ENCODE assay signal across 1 cellular context in genomic region chr12:27705263-27705662, GRCh38.
TF ChIP-seq lines count a peak whose summit lies in the region.

No MANE protein-coding gene starts in this region.

TF ChIP-seq in HepG2, 621 proteins besides CTCF, POLR2A, EP300 and RAD21 (continued from another document and continues in another):
- TF ChIP-seq, protein P1, sequence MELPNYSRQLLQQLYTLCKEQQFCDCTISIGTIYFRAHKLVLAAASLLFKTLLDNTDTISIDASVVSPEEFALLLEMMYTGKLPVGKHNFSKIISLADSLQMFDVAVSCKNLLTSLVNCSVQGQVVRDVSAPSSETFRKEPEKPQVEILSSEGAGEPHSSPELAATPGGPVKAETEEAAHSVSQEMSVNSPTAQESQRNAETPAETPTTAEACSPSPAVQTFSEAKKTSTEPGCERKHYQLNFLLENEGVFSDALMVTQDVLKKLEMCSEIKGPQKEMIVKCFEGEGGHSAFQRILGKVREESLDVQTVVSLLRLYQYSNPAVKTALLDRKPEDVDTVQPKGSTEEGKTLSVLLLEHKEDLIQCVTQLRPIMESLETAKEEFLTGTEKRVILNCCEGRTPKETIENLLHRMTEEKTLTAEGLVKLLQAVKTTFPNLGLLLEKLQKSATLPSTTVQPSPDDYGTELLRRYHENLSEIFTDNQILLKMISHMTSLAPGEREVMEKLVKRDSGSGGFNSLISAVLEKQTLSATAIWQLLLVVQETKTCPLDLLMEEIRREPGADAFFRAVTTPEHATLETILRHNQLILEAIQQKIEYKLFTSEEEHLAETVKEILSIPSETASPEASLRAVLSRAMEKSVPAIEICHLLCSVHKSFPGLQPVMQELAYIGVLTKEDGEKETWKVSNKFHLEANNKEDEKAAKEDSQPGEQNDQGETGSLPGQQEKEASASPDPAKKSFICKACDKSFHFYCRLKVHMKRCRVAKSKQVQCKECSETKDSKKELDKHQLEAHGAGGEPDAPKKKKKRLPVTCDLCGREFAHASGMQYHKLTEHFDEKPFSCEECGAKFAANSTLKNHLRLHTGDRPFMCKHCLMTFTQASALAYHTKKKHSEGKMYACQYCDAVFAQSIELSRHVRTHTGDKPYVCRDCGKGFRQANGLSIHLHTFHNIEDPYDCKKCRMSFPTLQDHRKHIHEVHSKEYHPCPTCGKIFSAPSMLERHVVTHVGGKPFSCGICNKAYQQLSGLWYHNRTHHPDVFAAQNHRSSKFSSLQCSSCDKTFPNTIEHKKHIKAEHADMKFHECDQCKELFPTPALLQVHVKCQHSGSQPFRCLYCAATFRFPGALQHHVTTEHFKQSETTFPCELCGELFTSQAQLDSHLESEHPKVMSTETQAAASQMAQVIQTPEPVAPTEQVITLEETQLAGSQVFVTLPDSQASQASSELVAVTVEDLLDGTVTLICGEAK (IDR thresholded peaks at IDR 0.05) = no peak
- TF ChIP-seq, protein P1 (CRISPR knock-in tag; IDR thresholded peaks at IDR 0.05) = peak; percentile 48; the same call in 1 of the 2 replicates
- peak; percentile 87; the same call in 1 of the 2 replicates for TF ChIP-seq ZNF691 (CRISPR knock-in tag; IDR thresholded peaks at IDR 0.05; ENCODE audit: borderline replicate concordance, low read depth)
- no peak for TF ChIP-seq HOXA7 (CRISPR knock-in tag; IDR thresholded peaks at IDR 0.05)
- no peak for TF ChIP-seq ZNF616 (CRISPR knock-in tag; IDR thresholded peaks at IDR 0.05; ENCODE audit: low read depth)
- peak; percentile 97 for TF ChIP-seq ZNF343 (CRISPR knock-in tag; IDR thresholded peaks at IDR 0.05)
- TF ChIP-seq ZNF331 (CRISPR knock-in tag; IDR thresholded peaks at IDR 0.05) = peak; percentile 79; the same call in 1 of the 2 replicates
- TF ChIP-seq ZNF687 (CRISPR knock-in tag; IDR thresholded peaks at IDR 0.05) = peak; percentile 79
- peak; percentile 86; the same call in 1 of the 2 replicates for TF ChIP-seq MAZ (IDR thresholded peaks at IDR 0.05; ENCODE audit: borderline replicate concordance, low read depth, low read length)
- TF ChIP-seq MAZ (CRISPR knock-in tag; IDR thresholded peaks at IDR 0.05; ENCODE audit: low read depth) = peak; percentile 87
- no peak for TF ChIP-seq EHMT2 (IDR thresholded peaks at IDR 0.05; ENCODE audit: borderline replicate concordance, low read depth, low read length)
- TF ChIP-seq ZNF510 (CRISPR knock-in tag; IDR thresholded peaks at IDR 0.05; ENCODE audit: low read depth) = no peak
- TF ChIP-seq STAG1 (CRISPR knock-in tag; IDR thresholded peaks at IDR 0.05) = peak; percentile 52
- peak; percentile 43; the same call in 1 of the 2 replicates for TF ChIP-seq NFKB2 (CRISPR knock-in tag; IDR thresholded peaks at IDR 0.05; ENCODE audit: borderline replicate concordance)
- TF ChIP-seq ZBTB33 (CRISPR knock-in tag; IDR thresholded peaks at IDR 0.05) = peak; percentile 28; the same call in 1 of the 2 replicates
- TF ChIP-seq CHD4 (IDR thresholded peaks at IDR 0.05; ENCODE audit: borderline replicate concordance, low read length) = no peak
- peak; percentile 28; the same call in 1 of the 2 replicates for TF ChIP-seq ZMYM3 (CRISPR knock-in tag; IDR thresholded peaks at IDR 0.05)
- TF ChIP-seq REPIN1 (CRISPR knock-in tag; IDR thresholded peaks at IDR 0.05; ENCODE audit: borderline replicate concordance, low read depth) = 0 out of 2 replicates have a peak, but pooled peaks have one; percentile 17
- TF ChIP-seq ZNF646 (CRISPR knock-in tag; IDR thresholded peaks at IDR 0.05) = no peak
- peak; percentile 64; the same call in 1 of the 2 replicates for TF ChIP-seq ZNF292 (CRISPR knock-in tag; IDR thresholded peaks at IDR 0.05; ENCODE audit: borderline replicate concordance, low read depth)
